ENCODE assay signal across 13 cellular contexts in the genomic region with DNA sequence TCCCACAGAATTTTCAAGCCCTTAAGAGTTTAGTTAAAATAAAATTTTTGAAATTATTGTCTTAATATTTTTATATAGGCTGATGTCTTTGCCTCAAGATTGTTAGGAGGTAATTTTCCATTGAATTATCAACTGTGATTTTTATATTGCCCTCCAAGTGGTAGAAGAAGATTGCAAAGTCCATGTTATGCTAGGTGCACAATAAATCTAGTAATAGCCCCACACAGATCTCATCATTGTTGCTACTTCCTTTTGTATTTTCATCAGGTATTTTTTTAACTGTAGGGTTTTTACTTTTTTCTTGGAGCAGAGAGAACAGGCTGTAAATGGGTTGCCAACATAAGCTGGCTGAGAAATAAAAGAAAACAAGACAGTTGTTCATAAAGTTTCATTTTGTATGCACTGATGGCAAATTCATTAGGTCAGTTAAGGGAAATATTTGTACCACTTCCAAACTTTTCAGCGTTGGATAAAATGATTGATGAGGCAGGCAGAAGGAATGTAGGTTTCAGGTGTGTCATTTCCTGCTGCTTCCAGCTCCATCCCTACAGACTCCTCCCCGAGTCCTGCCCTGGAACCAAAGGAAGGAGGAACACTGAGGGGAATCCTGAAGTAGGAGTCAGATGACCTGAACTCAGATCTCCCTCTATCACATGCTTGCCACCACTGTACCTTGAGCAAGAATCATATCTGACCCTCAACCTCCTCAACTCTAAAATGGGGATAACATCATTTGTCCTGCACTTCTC.
DNase-seq lines count a peak whose midpoint lies in the region; ATAC-seq, FAIRE-seq and TF ChIP-seq lines count a peak whose summit lies in the region.
"Had no signal": no experiment of that assay in that cellular context is flagged by ENCODE, and none has a peak within 500 bp of the region (broad histone marks: within the 10 kb centered on the region; RNA-seq: fewer than 3 reads in every experiment).

No MANE protein-coding gene starts in this region.

- no peak for ATAC-seq in HG02970 (IDR thresholded peaks at IDR 0.05; ENCODE audit: low FRiP score, unreplicated experiment)
- ATAC-seq: K562 had no signal

- H3K36me3 ChIP-seq in ACC112 (ENCODE audit: insufficient read depth, low read length), result no peaks in the 10 kb centered on the region
- H3K36me3 ChIP-seq: suprapubic skin had no signal

- H3K4me3 ChIP-seq in ACC112 (ENCODE audit: low read depth, low read length) (no peak overlapping the region), astrocyte of the spinal cord (ENCODE audit: low read depth, low read length) (no peak overlapping the region)
- H3K4me3 ChIP-seq: K562, suprapubic skin had no signal

- no peaks in the 10 kb centered on the region for H3K27me3 ChIP-seq in ACC112 (ENCODE audit: insufficient read depth, low read length)
- H3K27me3 ChIP-seq: suprapubic skin had no signal

- no peak for TF ChIP-seq CTCF in astrocyte of the spinal cord (IDR thresholded peaks at IDR 0.05; ENCODE audit: low read depth, low read length)

- H3K79me2 ChIP-seq in ACC112 (ENCODE audit: control insufficient read depth, insufficient read depth, low read length, unreplicated experiment), result no peaks in the 10 kb centered on the region

- H3K4me1 ChIP-seq in ACC112 (ENCODE audit: control insufficient read depth, insufficient read depth, low read length, unreplicated experiment), result peaks cover 18% of the 10 kb centered on the region
- H3K4me1 ChIP-seq: suprapubic skin had no signal

- peak; percentile 48 for FAIRE-seq in HTR-8/SVneo (lab: Jason Lieb, UNC)
- FAIRE-seq: K562 had no signal

- in situ Hi-C loops in astrocyte of the spinal cord (cut with HindIII; ENCODE audit: low sequenced_read_pairs), result no loop called here

- peak; percentile 25 for DNase-seq in HTR-8/SVneo (ENCODE audit: insufficient read length, low spot score)
- DNase-seq in astrocyte of the spinal cord (ENCODE audit: low read depth, low spot score), result peak; percentile 27
- DNase-seq in iPS-NIHi11 (ENCODE audit: low spot score), result peak; percentile 29
- no peak for DNase-seq in activated CD4-positive, CD25-positive, alpha-beta regulatory T cell (lab: John Stamatoyannopoulos, UW)
- DNase-seq in NCI-H2081 (lab: John Stamatoyannopoulos, UW), result no peak
- DNase-seq in activated naive CD4-positive, alpha-beta T cell treated with anti-CD3 and anti-CD28 coated beads, Interleukin-2, amount 50 U/mL, for 16 hours, result no peak
- DNase-seq: cerebellar nuclear complex, NCI-H2107, retina had no signal

- H2AFZ ChIP-seq in ACC112 (ENCODE audit: low read length, unreplicated experiment), result no peak overlapping the region

- H3K27ac ChIP-seq in ACC112 (ENCODE audit: low read depth, low read length), result 0 out of 2 replicates have a peak overlapping the region, but pooled peaks have one; percentile 32
- H3K27ac ChIP-seq: suprapubic skin had no signal

Comparison
In these comparisons a context has a peak if more than half of its experiments do, and no peak if none do; other contexts are left out.
1. DNase-seq: peak in HTR-8/SVneo (single experiment), astrocyte of the spinal cord (single experiment) and iPS-NIHi11 (single experiment); none in activated CD4-positive, CD25-positive, alpha-beta regulatory T cell (0 of 4), NCI-H2081 (0 of 2) and activated naive CD4-positive, alpha-beta T cell treated with anti-CD3 and anti-CD28 coated beads, Interleukin-2, amount 50 U/mL, for 16 hours (single experiment).